In the genomic region with DNA sequence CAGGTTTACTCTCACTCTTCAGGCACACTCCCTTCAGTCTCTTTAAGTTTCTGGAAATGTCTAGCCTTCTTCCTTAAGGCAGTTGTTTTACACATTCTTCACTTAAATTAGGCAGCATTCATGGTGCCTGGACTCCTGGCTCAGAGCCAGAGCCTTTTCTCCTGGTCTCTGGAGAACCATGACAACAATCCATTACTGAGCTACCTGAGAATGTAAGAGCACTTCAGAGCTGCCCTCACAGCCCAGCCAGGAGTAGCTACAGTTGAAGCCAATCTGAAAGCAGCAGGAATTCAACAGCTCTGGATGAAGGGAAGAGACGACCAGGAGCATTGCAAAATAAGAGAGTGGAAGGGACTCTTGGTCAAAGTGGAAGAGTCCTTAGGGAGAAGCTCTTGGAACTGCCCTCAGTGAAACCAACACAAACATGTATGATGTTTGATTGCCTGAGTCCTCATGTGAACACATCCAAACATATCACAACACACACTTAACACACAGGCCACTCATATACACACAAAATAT, we compare ENCODE assay signal across 1 cellular context.
TF ChIP-seq lines count a peak whose summit lies in the region.

No MANE protein-coding gene starts in this region.

TF ChIP-seq in GM23338, 12 proteins besides CTCF, POLR2A, EP300 and RAD21 (continued from another document):
- TF ChIP-seq, protein P1, sequence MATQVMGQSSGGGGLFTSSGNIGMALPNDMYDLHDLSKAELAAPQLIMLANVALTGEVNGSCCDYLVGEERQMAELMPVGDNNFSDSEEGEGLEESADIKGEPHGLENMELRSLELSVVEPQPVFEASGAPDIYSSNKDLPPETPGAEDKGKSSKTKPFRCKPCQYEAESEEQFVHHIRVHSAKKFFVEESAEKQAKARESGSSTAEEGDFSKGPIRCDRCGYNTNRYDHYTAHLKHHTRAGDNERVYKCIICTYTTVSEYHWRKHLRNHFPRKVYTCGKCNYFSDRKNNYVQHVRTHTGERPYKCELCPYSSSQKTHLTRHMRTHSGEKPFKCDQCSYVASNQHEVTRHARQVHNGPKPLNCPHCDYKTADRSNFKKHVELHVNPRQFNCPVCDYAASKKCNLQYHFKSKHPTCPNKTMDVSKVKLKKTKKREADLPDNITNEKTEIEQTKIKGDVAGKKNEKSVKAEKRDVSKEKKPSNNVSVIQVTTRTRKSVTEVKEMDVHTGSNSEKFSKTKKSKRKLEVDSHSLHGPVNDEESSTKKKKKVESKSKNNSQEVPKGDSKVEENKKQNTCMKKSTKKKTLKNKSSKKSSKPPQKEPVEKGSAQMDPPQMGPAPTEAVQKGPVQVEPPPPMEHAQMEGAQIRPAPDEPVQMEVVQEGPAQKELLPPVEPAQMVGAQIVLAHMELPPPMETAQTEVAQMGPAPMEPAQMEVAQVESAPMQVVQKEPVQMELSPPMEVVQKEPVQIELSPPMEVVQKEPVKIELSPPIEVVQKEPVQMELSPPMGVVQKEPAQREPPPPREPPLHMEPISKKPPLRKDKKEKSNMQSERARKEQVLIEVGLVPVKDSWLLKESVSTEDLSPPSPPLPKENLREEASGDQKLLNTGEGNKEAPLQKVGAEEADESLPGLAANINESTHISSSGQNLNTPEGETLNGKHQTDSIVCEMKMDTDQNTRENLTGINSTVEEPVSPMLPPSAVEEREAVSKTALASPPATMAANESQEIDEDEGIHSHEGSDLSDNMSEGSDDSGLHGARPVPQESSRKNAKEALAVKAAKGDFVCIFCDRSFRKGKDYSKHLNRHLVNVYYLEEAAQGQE (IDR thresholded peaks at IDR 0.05; ENCODE audit: unreplicated experiment): no peak
